7 cellular contexts compared by ENCODE assay signal in genomic region chr16:30903596-30903995, GRCh38. TPM values are rescaled to one million over a fixed set of nuclear protein-coding genes. Genes with fewer than 3 reads are reported as not detected.
DNase-seq lines count a peak whose midpoint lies in the region; ATAC-seq and TF ChIP-seq lines count a peak whose summit lies in the region.

No MANE protein-coding gene starts in this region.

- H3K27me3 ChIP-seq in heart left ventricle (no peaks in the 10 kb centered on the region), stomach smooth muscle (ENCODE audit: control insufficient read depth in 1 of 2, insufficient read depth in 2 of 2, low read length in 2 of 2) (no peaks in the 10 kb centered on the region)

- H3K9ac ChIP-seq in stomach smooth muscle (ENCODE audit: low read length in 2 of 2), result no peak overlapping the region

- H3K27ac ChIP-seq in heart left ventricle (peak overlapping the region; percentile 49 to 96 (median 91)), stomach smooth muscle (ENCODE audit: low read length) (peak overlapping the region; percentile 46)

- H3K9me3 ChIP-seq in heart left ventricle, result no peaks in the 10 kb centered on the region
- H3K9me3 ChIP-seq in stomach smooth muscle (ENCODE audit: control insufficient read depth in 2 of 2, low read length in 2 of 2), result no peaks in the 10 kb centered on the region

- peak; percentile 20 to 72 (median 40) for ATAC-seq in heart left ventricle
- ATAC-seq in GM18498 (IDR thresholded peaks at IDR 0.05; ENCODE audit: unreplicated experiment), result no peak
- ATAC-seq in HG02642 (IDR thresholded peaks at IDR 0.05; ENCODE audit: poor library complexity, unreplicated experiment), result no peak

- DNase-seq in Jurkat, Clone E6-1 (ENCODE audit: low read depth, low spot score), result peak; percentile 44
- DNase-seq in UCSD-AML1 (lab: John Stamatoyannopoulos, UW; ENCODE audit: unreplicated experiment), result peak; percentile 81
- DNase-seq in heart left ventricle, result peak in 3 of 5 donors; percentile 53 to 61 (median 61)
- no peak for DNase-seq in NCI-H2081 treated with DMSO at 0.1 percent for 48 hours (lab: John Stamatoyannopoulos, UW)

- H3K36me3 ChIP-seq in heart left ventricle, result no peaks in the 10 kb centered on the region
- peaks cover 3% of the 10 kb centered on the region in 2 donors for H3K36me3 ChIP-seq in stomach smooth muscle (ENCODE audit: control insufficient read depth in 2 of 2, insufficient read depth in 2 of 2, low read length in 2 of 2)

- WGBS in heart left ventricle, 4 donors, result 38 to 83% (median 64%) methylated on average over 4 of the region's 4 CpGs

- TF ChIP-seq CTCF in heart left ventricle (IDR thresholded peaks at IDR 0.05), result no peak

- no peak overlapping the region for H3K4me3 ChIP-seq in Jurkat, Clone E6-1 (ENCODE audit: low read length)
- H3K4me3 ChIP-seq in heart left ventricle (peak overlapping the region in 1 of 12 donors; percentile 16), stomach smooth muscle (ENCODE audit: low read length in 2 of 2) (no peak overlapping the region)

- H3K4me1 ChIP-seq in heart left ventricle (peaks cover 0 to 35% (median 20%) of the 10 kb centered on the region in 12 donors), stomach smooth muscle (ENCODE audit: control insufficient read depth, insufficient read depth, low read length) (peaks cover 15% of the 10 kb centered on the region)

- intact Hi-C loops in heart left ventricle (cut with DNase I), result loop anchor here in 6 of 10 donors (5.0 kb wide), 2 partner anchors 56 to 61 kb away; no protein-coding TSS in a partner anchor

- TF ChIP-seq POLR2A in heart left ventricle (IDR thresholded peaks at IDR 0.05), result no peak

RNA-seq across cellular contexts. Expression of gene CTF1, which starts 7.2 kb away (rescaled TPM):
- polyA plus RNA-seq in Jurkat, Clone E6-1 (2012; ENCODE audit: insufficient read depth, insufficient read length), result not detected
- 10 to 100 TPM in 5 of 9 donors, 1 to 10 TPM in 4; 6.4 to 22.2 (median 12.2) TPM for total RNA-seq in heart left ventricle
- 10 to 100 TPM in 1 of 2 donors, 1 to 10 TPM in 1; 3.7 to 13.5 TPM for polyA plus RNA-seq in heart left ventricle

RNA-seq across cellular contexts. Expression of gene BCL7C, which starts 9.7 kb away (rescaled TPM):
- polyA plus RNA-seq in Jurkat, Clone E6-1 (2012; ENCODE audit: insufficient read depth, insufficient read length), result 29.0 TPM
- total RNA-seq in heart left ventricle, result 10 to 100 TPM; 23.1 to 35.5 (median 28.1) TPM
- polyA plus RNA-seq in heart left ventricle, result 10 to 100 TPM; 30.5 to 43.4 TPM

RNA-seq across cellular contexts. Expression of gene FBXL19, which starts 19.8 kb away (rescaled TPM):
- 24.0 TPM for polyA plus RNA-seq in Jurkat, Clone E6-1 (2012; ENCODE audit: insufficient read depth, insufficient read length)
- 10 to 100 TPM in 2 of 9 donors, 1 to 10 TPM in 7; 4.5 to 15.5 (median 7.9) TPM for total RNA-seq in heart left ventricle
- polyA plus RNA-seq in heart left ventricle, result 1 to 10 TPM; 7.9 to 9.1 TPM

RNA-seq across cellular contexts. Expression of gene ORAI3, which starts 45.3 kb away (rescaled TPM):
- polyA plus RNA-seq in Jurkat, Clone E6-1 (2012; ENCODE audit: insufficient read depth, insufficient read length), result not detected
- total RNA-seq in heart left ventricle, result 10 to 100 TPM in 6 of 9 donors, 1 to 10 TPM in 3; 8.5 to 28.9 (median 14.1) TPM
- 10 to 100 TPM in 1 of 2 donors, 1 to 10 TPM in 1; 8.1 to 10.8 TPM for polyA plus RNA-seq in heart left ventricle

RNA-seq across cellular contexts. Expression of gene SETD1A, which starts 54.0 kb away (rescaled TPM):
- 18.2 TPM for polyA plus RNA-seq in Jurkat, Clone E6-1 (2012; ENCODE audit: insufficient read depth, insufficient read length)
- total RNA-seq in heart left ventricle, result 10 to 100 TPM in 3 of 9 donors, 1 to 10 TPM in 6; 4.6 to 12.1 (median 9.0) TPM
- 1 to 10 TPM; 8.1 to 9.3 TPM for polyA plus RNA-seq in heart left ventricle

Comparison
In these comparisons a context has a peak if more than half of its experiments do, and no peak if none do; other contexts are left out.
1. ATAC-seq: peak in heart left ventricle (4 of 4); none in GM18498 (single experiment) and HG02642 (single experiment).